Comparison of ENCODE assay signal across 18 cellular contexts in genomic region chr7:102294589-102294988, GRCh38. TPM values are rescaled to one million over a fixed set of nuclear protein-coding genes. Genes with fewer than 3 reads are reported as not detected.
DNase-seq lines count a peak whose midpoint lies in the region; ATAC-seq and TF ChIP-seq lines count a peak whose summit lies in the region.
"Had no signal": no experiment of that assay in that cellular context is flagged by ENCODE, and none has a peak within 500 bp of the region (broad histone marks: within the 10 kb centered on the region; RNA-seq: fewer than 3 reads in every experiment).

No MANE protein-coding gene starts in this region.

- H3K27me3 ChIP-seq in BLaER1 (no peaks in the 10 kb centered on the region), KMS-11 (ENCODE audit: insufficient read depth, low read depth) (no peaks in the 10 kb centered on the region), trophoblast cell (ENCODE audit: insufficient read depth, low read length) (no peaks in the 10 kb centered on the region)
- H3K27me3 ChIP-seq: SJCRH30 had no signal

- H4K91ac ChIP-seq in trophoblast cell (ENCODE audit: low read depth, low read length) = peak overlapping the region; percentile 82

- peak overlapping the region; percentile 70 for H3K4me2 ChIP-seq in BLaER1
- H3K4me2 ChIP-seq in KMS-11 = peak overlapping the region; percentile 14; the same call in 1 of the 2 replicates
- H3K4me2 ChIP-seq in trophoblast cell (ENCODE audit: low read length) = no peak overlapping the region

- ATAC-seq in activated B cell treated with CpG ODN at 0.5 μM for 24 hours (ENCODE audit: low read depth) = no peak
- ATAC-seq: PC-3 had no signal

- H3K9ac ChIP-seq in BLaER1 = no peak overlapping the region
- no peak overlapping the region for H3K9ac ChIP-seq in KMS-11
- no peak overlapping the region for H3K9ac ChIP-seq in trophoblast cell (ENCODE audit: low read length)

- CTCF ChIA-PET in activated B cell treated with CpG ODN at 0.5 μM for 24 hours (lab: Charles Lee) = interaction anchor here (1.3 kb wide), 1 partner anchor 97 kb away, joined by 4 read pairs; no protein-coding TSS in a partner anchor

- TF ChIP-seq CTCF in KMS-11 (conservative IDR thresholded peaks at IDR 0.05; ENCODE audit: low read depth, low read length) (no peak), activated B cell treated with CpG ODN at 0.5 μM for 24 hours (IDR thresholded peaks at IDR 0.05) (no peak)

- peak overlapping the region; percentile 14 for H2BK12ac ChIP-seq in trophoblast cell (ENCODE audit: low read length)

- DNase-seq in activated B cell treated with CpG ODN at 0.5 μM for 24 hours = no peak
- no peak for DNase-seq in trophoblast cell
- no peak for DNase-seq in hippocampal formation (lab: John Stamatoyannopoulos, UW)
- no peak for DNase-seq in NCI-H2081 treated with DMSO at 0.1 percent for 48 hours (lab: John Stamatoyannopoulos, UW)
- no peak for DNase-seq in NCI-H345 (lab: John Stamatoyannopoulos, UW)
- no peak for DNase-seq in AML-193 (lab: John Stamatoyannopoulos, UW)
- DNase-seq: C1 segment of cervical spinal cord, DMS79, H7, HFFc6, NCI-H1105, NCI-H1694, NCI-H510A, NCI-H774, PC-3, SJCRH30 had no signal

- no peaks in the 10 kb centered on the region for H3K9me3 Mint-ChIP-seq in activated B cell treated with CpG ODN at 0.5 μM for 24 hours
- H3K9me3 Mint-ChIP-seq: HFFc6 had no signal

- H4K8ac ChIP-seq in trophoblast cell (ENCODE audit: low read depth, low read length) = no peak overlapping the region

- H3K27ac Mint-ChIP-seq in activated B cell treated with CpG ODN at 0.5 μM for 24 hours = peak overlapping the region; percentile 50
- H3K27ac Mint-ChIP-seq: HFFc6 had no signal

- H3K4me1 Mint-ChIP-seq in activated B cell treated with CpG ODN at 0.5 μM for 24 hours = peaks cover 89% of the 10 kb centered on the region

- no peak overlapping the region for H3K23ac ChIP-seq in trophoblast cell (ENCODE audit: low read length)

- H3K4me1 ChIP-seq in BLaER1 (peaks cover 70% of the 10 kb centered on the region), KMS-11 (ENCODE audit: low read depth, poor library complexity, severe bottlenecking) (peaks cover 84% of the 10 kb centered on the region), trophoblast cell (ENCODE audit: control insufficient read depth in 1 of 2, insufficient read depth in 2 of 2, low read length in 2 of 2) (peaks cover 19 to 27% of the 10 kb centered on the region in 2 experiments)
- H3K4me1 ChIP-seq: SJCRH30 had no signal

- POLR2A ChIA-PET in activated B cell treated with CpG ODN at 0.5 μM for 24 hours (lab: Charles Lee) = interaction anchor here (1.3 to 4.1 kb wide), 3 partner anchors 10 to 102 kb away, joined by 4 to 18 read pairs (median 12); partner anchors contain the start of gene PRKRIP1

- peak overlapping the region; percentile 54 for H2BK5ac ChIP-seq in trophoblast cell (ENCODE audit: low read depth, low read length, poor library complexity)

- H3K79me2 ChIP-seq in KMS-11 (ENCODE audit: insufficient read depth, low read depth) (peaks cover 92% of the 10 kb centered on the region), trophoblast cell (ENCODE audit: control insufficient read depth, insufficient read depth, low read length, poor library complexity) (peaks cover 3% of the 10 kb centered on the region)

- H4K12ac ChIP-seq in trophoblast cell (ENCODE audit: low read depth, low read length) = no peak overlapping the region

- H3K27ac ChIP-seq in BLaER1 (peak overlapping the region; percentile 56; the same call in 1 of the 2 replicates), KMS-11 (peak overlapping the region; percentile 13; the same call in 1 of the 2 replicates), trophoblast cell (ENCODE audit: low read depth, low read length) (peak overlapping the region; percentile 44)
- H3K27ac ChIP-seq: SJCRH30 had no signal

- peak overlapping the region; percentile 30 for H3K4ac ChIP-seq in trophoblast cell (ENCODE audit: low read depth, low read length)

- H3K4me3 Mint-ChIP-seq in activated B cell treated with CpG ODN at 0.5 μM for 24 hours = no peak overlapping the region
- H3K4me3 Mint-ChIP-seq: HFFc6 had no signal

- H2AK5ac ChIP-seq in trophoblast cell (ENCODE audit: low read length) = no peak overlapping the region

- peaks cover 81% of the 10 kb centered on the region for H4K20me1 ChIP-seq in BLaER1
- no peaks in the 10 kb centered on the region for H4K20me1 ChIP-seq in KMS-11 (ENCODE audit: insufficient read depth)

- H3K4me3 ChIP-seq in BLaER1 = no peak overlapping the region
- no peak overlapping the region for H3K4me3 ChIP-seq in KMS-11 (IDR thresholded peaks at IDR 0.05; ENCODE audit: insufficient read depth, low read depth, low read length)
- no peak overlapping the region for H3K4me3 ChIP-seq in trophoblast cell (ENCODE audit: low read depth, low read length)
- H3K4me3 ChIP-seq: SJCRH30 had no signal

- H2AFZ ChIP-seq in KMS-11 (ENCODE audit: low read depth) (no peak overlapping the region), trophoblast cell (ENCODE audit: insufficient read depth, low read length, poor library complexity) (no peak overlapping the region)

- H3K36me3 ChIP-seq in BLaER1 (peaks cover 23% of the 10 kb centered on the region; the same call in 1 of the 2 replicates), KMS-11 (ENCODE audit: insufficient read depth) (no peaks in the 10 kb centered on the region), trophoblast cell (ENCODE audit: control insufficient read depth in 1 of 2, insufficient read depth in 2 of 2, low read length in 2 of 2) (peaks cover 1 to 2% of the 10 kb centered on the region in 2 experiments)
- H3K36me3 ChIP-seq: SJCRH30 had no signal

- H2BK120ac ChIP-seq in trophoblast cell (ENCODE audit: insufficient read depth, low read length, poor library complexity) = peak overlapping the region; percentile 64

- H3K18ac ChIP-seq in trophoblast cell (ENCODE audit: low read length) = peak overlapping the region; percentile 43

- H3K14ac ChIP-seq in trophoblast cell (ENCODE audit: low read length) = peak overlapping the region; percentile 37

- WGBS in trophoblast cell (ENCODE audit: extremely low coverage, insufficient coverage, insufficient read length) = no CpG with 5 or more reads among the region's 3 CpGs

- peaks cover 20% of the 10 kb centered on the region for H3K36me3 Mint-ChIP-seq in activated B cell treated with CpG ODN at 0.5 μM for 24 hours (ENCODE audit: low read depth)

- H3K79me1 ChIP-seq in trophoblast cell (ENCODE audit: low read length) = peaks cover 17% of the 10 kb centered on the region

- intact Hi-C loops in activated B cell treated with CpG ODN at 0.5 μM for 24 hours (cut with micrococcal nuclease) = no loop called here

- H3K27me3 Mint-ChIP-seq in activated B cell treated with CpG ODN at 0.5 μM for 24 hours = no peaks in the 10 kb centered on the region

- H3K9me3 ChIP-seq in BLaER1 (no peaks in the 10 kb centered on the region), trophoblast cell (ENCODE audit: insufficient read depth, low read depth, low read length) (no peaks in the 10 kb centered on the region)
- H3K9me3 ChIP-seq: SJCRH30 had no signal

RNA-seq across cellular contexts. Expression of gene SH2B2, which starts 7.9 kb away (rescaled TPM):
- 28.2 and 32.1 TPM in 2 replicates for total RNA-seq in activated B cell treated with CpG ODN at 0.5 μM for 24 hours
- polyA plus RNA-seq in trophoblast cell (2013) = 64.0 and 68.7 TPM in 2 replicates
